Comparison of ENCODE assay signal across 8 cellular contexts in genomic region chr20:36573103-36573797, GRCh38.
A peak's percentile ranks its signal among the peaks of the same experiment; 100 is the strongest.
DNase-seq lines count a peak whose midpoint lies in the region; ATAC-seq and TF ChIP-seq lines count a peak whose summit lies in the region.

TSS of gene TGIF2 (plus strand) at chr20:36573597. CDS start at chr20:36578775, 5,178 bp downstream.

- no peak for TF ChIP-seq CTCF in AG04449 (IDR thresholded peaks at IDR 0.05; ENCODE audit: insufficient read depth, low read length, missing control alignments)

- CTCF ChIA-PET in AG04449 (lab: Yijun Ruan, JAX): interaction anchor here (1.0 to 7.8 kb wide), 5 partner anchors 15 to 40 kb away, joined by 3 to 48 read pairs (median 3); partner anchors contain the start of gene RAB5IF

- DNase-seq in AG04449 (ENCODE audit: low read depth, low spot score) (no peak), NK-92 (lab: John Stamatoyannopoulos, UW; ENCODE audit: unreplicated experiment) (peak; percentile 62), medulla oblongata (ENCODE audit: extremely low spot score) (peak; percentile 66)
- DNase-seq in activated CD8-positive, alpha-beta memory T cell treated with anti-CD3 and anti-CD28 coated beads for 1 hour (ENCODE audit: extremely low read depth in 1 of 2, low read depth in 1 of 2): peak; percentile 79 to 85
- peak; percentile 87 for DNase-seq in effector CD4-positive, alpha-beta T cell
- DNase-seq in stimulated activated CD8-positive, alpha-beta memory T cell treated with anti-CD3 and anti-CD28 coated beads, Interleukin-12 subunit alpha, Interleukin-12 subunit beta, amount 100 ng/mL, for 4 hours (ENCODE audit: low read depth): peak; percentile 90

- peak within 1 kb of the TSS; percentile 70 for H3K4me3 ChIP-seq in AG04449 (ENCODE audit: low read depth, low read length)

- POLR2A ChIA-PET in AG04449 (lab: Yijun Ruan, JAX): interaction anchor here (0.5 to 1.0 kb wide), 2 partner anchors 20 to 314 kb away, joined by 3 read pairs; no protein-coding TSS in a partner anchor

- ATAC-seq in GM18861 (IDR thresholded peaks at IDR 0.05; ENCODE audit: unreplicated experiment) (peak; percentile 63), HG03095 (IDR thresholded peaks at IDR 0.05; ENCODE audit: unreplicated experiment) (peak; percentile 49)
